17 cellular contexts compared by ENCODE assay signal in genomic region chr7:23396222-23396621, GRCh38.
DNase-seq lines count a peak whose midpoint lies in the region; ATAC-seq, FAIRE-seq and TF ChIP-seq lines count a peak whose summit lies in the region.
"Had no signal": no experiment of that assay in that cellular context is flagged by ENCODE, and none has a peak within 500 bp of the region (broad histone marks: within the 10 kb centered on the region; RNA-seq: fewer than 3 reads in every experiment).

No MANE protein-coding gene starts in this region.

- H3K27ac ChIP-seq in astrocyte (ENCODE audit: low read depth, low read length): no peak overlapping the region
- no peak overlapping the region for H3K27ac ChIP-seq in CD4-positive, alpha-beta T cell (ENCODE audit: low read depth, low read length)

- H2AFZ ChIP-seq in astrocyte (ENCODE audit: low read depth, low read length): no peak overlapping the region

- peaks cover 52% of the 10 kb centered on the region for H4K20me1 ChIP-seq in astrocyte (ENCODE audit: insufficient read depth, low read length)

- FAIRE-seq in astrocyte (lab: Jason Lieb, UNC): no peak

- POLR2A ChIA-PET in CD4-positive, alpha-beta T cell (lab: Charles Lee): no interaction called here

- CTCF ChIA-PET in CD4-positive, alpha-beta T cell (lab: Charles Lee): interaction anchor here (1.7 kb wide), 1 partner anchor 150 kb away, joined by 3 read pairs; no protein-coding TSS in a partner anchor

- peaks cover 23% of the 10 kb centered on the region for H3K4me1 ChIP-seq in astrocyte (ENCODE audit: insufficient read depth, low read length)

- intact Hi-C loops in activated CD4-positive, alpha-beta T cell treated with anti-CD3 and anti-CD28 coated beads, Interleukin-2, amount 10 ng/mL, durations not matched to agents 24 days and 14 days (cut with micrococcal nuclease): no loop called here
- intact Hi-C loops in CD4-positive, alpha-beta T cell (cut with DNase I, micrococcal nuclease): no loop called here

- H3K27ac Mint-ChIP-seq in activated CD4-positive, alpha-beta T cell treated with anti-CD3 and anti-CD28 coated beads, Interleukin-2, amount 10 ng/mL, durations not matched to agents 24 days and 14 days: peak overlapping the region; percentile 14
- peak overlapping the region; percentile 11 for H3K27ac Mint-ChIP-seq in astrocyte (ENCODE audit: unreplicated experiment)
- no peak overlapping the region for H3K27ac Mint-ChIP-seq in stimulated activated effector memory CD8-positive, alpha-beta T cell treated with anti-CD3 and anti-CD28 coated beads, Interleukin-12 subunit alpha, Interleukin-12 subunit beta, amount 100 ng/mL, for 72 hours
- H3K27ac Mint-ChIP-seq in CD4-positive, alpha-beta T cell: no peak overlapping the region
- H3K27ac Mint-ChIP-seq: activated T-helper 2 cell treated with anti-CD3 and anti-CD28 coated beads, Interferon-gamma antibody, Interleukin-2, Interleukin-4, amounts not matched to agents 10 μg/mL and 5 μg/mL and 100 μg/mL, durations not matched to agents 14 hours and 24 hours and 36 hours; type B pancreatic cell had no signal

- H3K4me1 Mint-ChIP-seq in activated CD4-positive, alpha-beta T cell treated with anti-CD3 and anti-CD28 coated beads, Interleukin-2, amount 10 ng/mL, durations not matched to agents 24 days and 14 days: peaks cover 9% of the 10 kb centered on the region
- peaks cover 26% of the 10 kb centered on the region for H3K4me1 Mint-ChIP-seq in astrocyte (ENCODE audit: low read depth, unreplicated experiment)
- H3K4me1 Mint-ChIP-seq in stimulated activated effector memory CD8-positive, alpha-beta T cell treated with anti-CD3 and anti-CD28 coated beads, Interleukin-12 subunit alpha, Interleukin-12 subunit beta, amount 100 ng/mL, for 72 hours: peaks cover 10% of the 10 kb centered on the region
- no peaks in the 10 kb centered on the region for H3K4me1 Mint-ChIP-seq in CD4-positive, alpha-beta T cell (ENCODE audit: low read depth)

- H3K36me3 ChIP-seq in astrocyte (ENCODE audit: insufficient read depth, low read length): peaks cover 12% of the 10 kb centered on the region

- no peak overlapping the region for H3K9ac ChIP-seq in astrocyte (ENCODE audit: low read length)

- no peaks in the 10 kb centered on the region for H3K36me3 Mint-ChIP-seq in activated CD4-positive, alpha-beta T cell treated with anti-CD3 and anti-CD28 coated beads, Interleukin-2, amount 10 ng/mL, durations not matched to agents 24 days and 14 days (ENCODE audit: low read depth)
- peaks cover 12% of the 10 kb centered on the region for H3K36me3 Mint-ChIP-seq in astrocyte (ENCODE audit: low read depth, unreplicated experiment)
- H3K36me3 Mint-ChIP-seq in stimulated activated effector memory CD8-positive, alpha-beta T cell treated with anti-CD3 and anti-CD28 coated beads, Interleukin-12 subunit alpha, Interleukin-12 subunit beta, amount 100 ng/mL, for 72 hours: no peaks in the 10 kb centered on the region
- H3K36me3 Mint-ChIP-seq in CD4-positive, alpha-beta T cell (ENCODE audit: low read depth): no peaks in the 10 kb centered on the region

- H3K79me2 ChIP-seq in astrocyte (ENCODE audit: insufficient read depth, low read length): peaks cover 67% of the 10 kb centered on the region

- ATAC-seq in HG03159 (IDR thresholded peaks at IDR 0.05; ENCODE audit: unreplicated experiment): no peak
- ATAC-seq in stimulated activated effector memory CD8-positive, alpha-beta T cell treated with anti-CD3 and anti-CD28 coated beads, Interleukin-12 subunit alpha, Interleukin-12 subunit beta, amount 100 ng/mL, for 72 hours: no peak
- no peak for ATAC-seq in CD4-positive, alpha-beta T cell (ENCODE audit: poor library complexity)
- ATAC-seq: stimulated activated naive CD8-positive, alpha-beta T cell treated with anti-CD3 and anti-CD28 coated beads, Interleukin-15, Interleukin-2, amounts not matched to agents 100 U/mL and 50 U/mL, for 24 hours had no signal

- no peaks in the 10 kb centered on the region for H3K27me3 ChIP-seq in astrocyte (ENCODE audit: insufficient read depth, low read length)
- H3K27me3 ChIP-seq in CD4-positive, alpha-beta T cell (ENCODE audit: control insufficient read depth, insufficient read depth, low read length): peaks cover 5% of the 10 kb centered on the region

- no peak for DNase-seq in activated CD4-positive, alpha-beta T cell treated with anti-CD3 and anti-CD28 coated beads, Interleukin-2, amount 10 ng/mL, durations not matched to agents 24 days and 14 days
- no peak for DNase-seq in activated CD4-positive, alpha-beta T cell treated with anti-CD3 and anti-CD28 coated beads for 48 hours
- DNase-seq in astrocyte (ENCODE audit: low read depth) (peak; percentile 87), fibroblast of the conjunctiva (ENCODE audit: low read depth) (peak; percentile 72), SIG-M5 (lab: John Stamatoyannopoulos, UW) (no peak)
- no peak for DNase-seq in stimulated activated effector memory CD8-positive, alpha-beta T cell treated with anti-CD3 and anti-CD28 coated beads, Interleukin-12 subunit alpha, Interleukin-12 subunit beta, amount 100 ng/mL, for 72 hours (ENCODE audit: low spot score in 2 of 2)
- DNase-seq in CD4-positive, alpha-beta T cell: no peak
- DNase-seq: 8988T; activated CD4-positive, CD25-positive, alpha-beta regulatory T cell treated with anti-CD3 and anti-CD28 coated beads, Interleukin-2, amount 50 U/mL, for 72 hours; DMS79; NCI-H187 treated with DMSO at 0.1 percent for 48 hours; NCI-H526; stimulated activated naive CD8-positive, alpha-beta T cell treated with anti-CD3 and anti-CD28 coated beads, Interleukin-15, Interleukin-2, amounts not matched to agents 100 U/mL and 50 U/mL, for 24 hours; T-helper 9 cell had no signal

- no peaks in the 10 kb centered on the region for H3K9me3 Mint-ChIP-seq in activated CD4-positive, alpha-beta T cell treated with anti-CD3 and anti-CD28 coated beads, Interleukin-2, amount 10 ng/mL, durations not matched to agents 24 days and 14 days
- no peaks in the 10 kb centered on the region for H3K9me3 Mint-ChIP-seq in astrocyte (ENCODE audit: unreplicated experiment)
- no peaks in the 10 kb centered on the region for H3K9me3 Mint-ChIP-seq in stimulated activated effector memory CD8-positive, alpha-beta T cell treated with anti-CD3 and anti-CD28 coated beads, Interleukin-12 subunit alpha, Interleukin-12 subunit beta, amount 100 ng/mL, for 72 hours
- H3K9me3 Mint-ChIP-seq in CD4-positive, alpha-beta T cell: no peaks in the 10 kb centered on the region
- H3K9me3 Mint-ChIP-seq: type B pancreatic cell had no signal

- H3K4me3 ChIP-seq in astrocyte (ENCODE audit: insufficient read depth, low read depth, low read length): no peak overlapping the region

- no peak for TF ChIP-seq CTCF in astrocyte (IDR thresholded peaks at IDR 0.05; ENCODE audit: insufficient read depth, low read depth, low read length)
- TF ChIP-seq CTCF in CD4-positive, alpha-beta T cell (IDR thresholded peaks at IDR 0.05): no peak

- H3K9me3 ChIP-seq in astrocyte (ENCODE audit: insufficient read depth, low read depth, low read length): no peaks in the 10 kb centered on the region
- no peaks in the 10 kb centered on the region for H3K9me3 ChIP-seq in CD4-positive, alpha-beta T cell (ENCODE audit: control insufficient read depth, low read length)

- H3K4me2 ChIP-seq in astrocyte (ENCODE audit: low read length): no peak overlapping the region

- H3K27me3 Mint-ChIP-seq in activated CD4-positive, alpha-beta T cell treated with anti-CD3 and anti-CD28 coated beads, Interleukin-2, amount 10 ng/mL, durations not matched to agents 24 days and 14 days: peaks cover 7% of the 10 kb centered on the region
- no peaks in the 10 kb centered on the region for H3K27me3 Mint-ChIP-seq in astrocyte (ENCODE audit: low read depth, unreplicated experiment)
- no peaks in the 10 kb centered on the region for H3K27me3 Mint-ChIP-seq in CD4-positive, alpha-beta T cell
- H3K27me3 Mint-ChIP-seq: type B pancreatic cell had no signal

- no peak overlapping the region for H3K4me3 Mint-ChIP-seq in activated CD4-positive, alpha-beta T cell treated with anti-CD3 and anti-CD28 coated beads, Interleukin-2, amount 10 ng/mL, durations not matched to agents 24 days and 14 days
- no peak overlapping the region for H3K4me3 Mint-ChIP-seq in astrocyte (ENCODE audit: unreplicated experiment)
- no peak overlapping the region for H3K4me3 Mint-ChIP-seq in stimulated activated effector memory CD8-positive, alpha-beta T cell treated with anti-CD3 and anti-CD28 coated beads, Interleukin-12 subunit alpha, Interleukin-12 subunit beta, amount 100 ng/mL, for 72 hours
- H3K4me3 Mint-ChIP-seq in CD4-positive, alpha-beta T cell: no peak overlapping the region
- H3K4me3 Mint-ChIP-seq: type B pancreatic cell had no signal

Comparison
In these comparisons a context has a peak if more than half of its experiments do, and no peak if none do; other contexts are left out.
1. DNase-seq: peak in astrocyte (single experiment) and fibroblast of the conjunctiva (single experiment); none in activated CD4-positive, alpha-beta T cell treated with anti-CD3 and anti-CD28 coated beads, Interleukin-2, amount 10 ng/mL, durations not matched to agents 24 days and 14 days (single experiment), activated CD4-positive, alpha-beta T cell treated with anti-CD3 and anti-CD28 coated beads for 48 hours (single experiment), stimulated activated effector memory CD8-positive, alpha-beta T cell treated with anti-CD3 and anti-CD28 coated beads, Interleukin-12 subunit alpha, Interleukin-12 subunit beta, amount 100 ng/mL, for 72 hours (0 of 2), CD4-positive, alpha-beta T cell (0 of 10) and SIG-M5 (single experiment).
2. H3K27ac Mint-ChIP-seq: peak in activated CD4-positive, alpha-beta T cell treated with anti-CD3 and anti-CD28 coated beads, Interleukin-2, amount 10 ng/mL, durations not matched to agents 24 days and 14 days (single experiment) and astrocyte (single experiment); none in stimulated activated effector memory CD8-positive, alpha-beta T cell treated with anti-CD3 and anti-CD28 coated beads, Interleukin-12 subunit alpha, Interleukin-12 subunit beta, amount 100 ng/mL, for 72 hours (single experiment) and CD4-positive, alpha-beta T cell (single experiment).